ENCODE assay signal across 8 cellular contexts in the genomic region with DNA sequence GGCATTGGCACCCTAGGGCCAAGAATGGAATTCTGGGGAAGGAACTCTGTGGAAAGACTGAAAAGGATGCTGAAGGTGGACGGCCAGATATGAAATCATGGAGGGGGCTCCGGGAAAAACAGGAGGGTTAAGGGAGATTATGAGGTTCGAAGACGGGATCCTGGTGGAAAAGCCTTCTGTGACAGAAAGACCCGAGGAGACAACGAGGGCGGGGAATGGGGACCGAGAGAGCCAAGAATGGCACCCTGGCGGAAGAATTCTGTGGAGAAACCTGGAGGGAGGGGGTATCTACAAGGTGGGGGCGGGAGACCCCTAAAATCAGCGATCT. TPM values are rescaled to one million over a fixed set of nuclear protein-coding genes. Genes with fewer than 3 reads are reported as not detected.
DNase-seq lines count a peak whose midpoint lies in the region; ATAC-seq and TF ChIP-seq lines count a peak whose summit lies in the region.

No MANE protein-coding gene starts in this region.

- BruUV-seq in IMR-90 (replicated peaks; lab: Mats Ljungman, UMichigan), result TSS peak; percentile 47

- H3K27me3 ChIP-seq in CD8-positive, alpha-beta memory T cell (ENCODE audit: insufficient read depth, low read length, poor library complexity, severe bottlenecking), result no peaks in the 10 kb centered on the region
- H3K27me3 ChIP-seq in IMR-90 (ENCODE audit: control insufficient read depth, insufficient read depth, low read length), result no peaks in the 10 kb centered on the region
- H3K27me3 ChIP-seq in neuronal stem cell (ENCODE audit: control insufficient read depth in 3 of 3, insufficient read depth in 3 of 3, low read depth in 1 of 3, low read length in 3 of 3), result no peaks in the 10 kb centered on the region
- H3K27me3 ChIP-seq in foreskin keratinocyte, result no peaks in the 10 kb centered on the region

- 0 out of 2 replicates have a peak, but pooled peaks cover 3% of the 10 kb centered on the region for H4K20me1 ChIP-seq in IMR-90 (ENCODE audit: insufficient read depth, low read length)

- H2BK15ac ChIP-seq in IMR-90 (ENCODE audit: low read depth, low read length) (no peak overlapping the region), neuronal stem cell (ENCODE audit: low read length) (no peak overlapping the region)

- H3K4ac ChIP-seq in IMR-90 (ENCODE audit: low read depth, low read length) (peak overlapping the region; percentile 57), neuronal stem cell (ENCODE audit: low read length) (no peak overlapping the region)

- peak overlapping the region; percentile 30 for H3K14ac ChIP-seq in IMR-90 (replicated peaks; ENCODE audit: low read depth, low read length)
- no peak overlapping the region for H3K14ac ChIP-seq in neuronal stem cell (ENCODE audit: low read length)

- H3K36me3 Mint-ChIP-seq in CD8-positive, alpha-beta memory T cell, result peaks cover 0 to 67% (median 18%) of the 10 kb centered on the region in 3 donors

- H3K9me3 Mint-ChIP-seq in CD8-positive, alpha-beta memory T cell, result peaks cover 0 to 2% (median 0%) of the 10 kb centered on the region in 5 donors

- H2AFZ ChIP-seq in IMR-90 (replicated peaks; ENCODE audit: low read length, poor library complexity) (peak overlapping the region; percentile 98), neuronal stem cell (ENCODE audit: low read length) (peak overlapping the region; percentile 94)

- H3K36me3 ChIP-seq in CD8-positive, alpha-beta memory T cell (ENCODE audit: insufficient read depth, low read length), result peaks cover 14% of the 10 kb centered on the region
- peaks cover 10% of the 10 kb centered on the region for H3K36me3 ChIP-seq in IMR-90 (ENCODE audit: control insufficient read depth, insufficient read depth, low read length)
- H3K36me3 ChIP-seq in neuronal stem cell (replicated peaks in 1 of 2; ENCODE audit: control insufficient read depth in 2 of 2, insufficient read depth in 2 of 2, low read length in 2 of 2), result peaks cover 21 to 68% of the 10 kb centered on the region in 2 donors

- H4K5ac ChIP-seq in IMR-90 (ENCODE audit: low read depth, low read length), result peak overlapping the region; percentile 47; the same call in 1 of the 2 replicates

- H3K27ac Mint-ChIP-seq in CD8-positive, alpha-beta memory T cell, result peak overlapping the region; percentile 88 to 99 (median 96)

- H3K27ac ChIP-seq in CD8-positive, alpha-beta memory T cell (ENCODE audit: low read depth, low read length), result peak overlapping the region; percentile 74
- peak overlapping the region; percentile 36 for H3K27ac ChIP-seq in IMR-90 (ENCODE audit: insufficient read depth, low read length)
- no peak overlapping the region for H3K27ac ChIP-seq in neuronal stem cell (replicated peaks; ENCODE audit: low read length)
- no peak overlapping the region for H3K27ac ChIP-seq in foreskin keratinocyte

- H4K91ac ChIP-seq in IMR-90 (ENCODE audit: insufficient read depth, low read depth, low read length) (peak overlapping the region; percentile 50; the same call in 1 of the 2 replicates), neuronal stem cell (ENCODE audit: low read depth, low read length, poor library complexity) (no peak overlapping the region)

- H3K4me1 ChIP-seq in CD8-positive, alpha-beta memory T cell (ENCODE audit: insufficient read depth, low read length), result peaks cover 32% of the 10 kb centered on the region
- H3K4me1 ChIP-seq in IMR-90 (ENCODE audit: control insufficient read depth, insufficient read depth, low read length) (no peaks in the 10 kb centered on the region), neuronal stem cell (ENCODE audit: control insufficient read depth in 2 of 2, insufficient read depth in 1 of 2, low read depth in 1 of 2, low read length in 2 of 2) (peaks cover 0 to 3% of the 10 kb centered on the region in 2 donors), foreskin keratinocyte (peaks cover 23% of the 10 kb centered on the region)

- peaks cover 25 to 38% of the 10 kb centered on the region in 2 experiments for H3K79me1 ChIP-seq in IMR-90 (ENCODE audit: low read depth in 1 of 2, low read length in 2 of 2)
- H3K79me1 ChIP-seq in neuronal stem cell (ENCODE audit: low read depth, low read length), result peaks cover 4% of the 10 kb centered on the region

- peaks cover 45 to 61% (median 55%) of the 10 kb centered on the region in 3 donors for H3K4me1 Mint-ChIP-seq in CD8-positive, alpha-beta memory T cell

- TF ChIP-seq POLR2A in IMR-90 (IDR thresholded peaks at IDR 0.05; ENCODE audit: low read depth, low read length), result no peak

- H2BK5ac ChIP-seq in IMR-90 (ENCODE audit: low read depth, low read length, poor library complexity, severe bottlenecking) (peak overlapping the region; percentile 6), neuronal stem cell (ENCODE audit: low read length) (no peak overlapping the region)

- no peaks in the 10 kb centered on the region for H3K9me3 ChIP-seq in CD8-positive, alpha-beta memory T cell (ENCODE audit: low read length)
- no peaks in the 10 kb centered on the region for H3K9me3 ChIP-seq in IMR-90 (ENCODE audit: control insufficient read depth, insufficient read depth, low read length)
- H3K9me3 ChIP-seq in neuronal stem cell (replicated peaks in 1 of 2; ENCODE audit: control insufficient read depth in 2 of 2, insufficient read depth in 1 of 2, low read depth in 1 of 2, low read length in 2 of 2), result no peaks in the 10 kb centered on the region

- H3K4me2 ChIP-seq in IMR-90 (ENCODE audit: low read depth, low read length) (peak overlapping the region; percentile 95), neuronal stem cell (ENCODE audit: insufficient read depth, low read length, poor library complexity, severe bottlenecking) (peak overlapping the region; percentile 75)

- 0 out of 2 replicates have a peak, but pooled peaks cover 6% of the 10 kb centered on the region for H3K9me1 ChIP-seq in IMR-90 (ENCODE audit: insufficient read depth, low read length)

- POLR2A ChIA-PET in CD8-positive, alpha-beta memory T cell (lab: Charles Lee), result no interaction called here
- POLR2A ChIA-PET in IMR-90 (lab: Charles Lee; ENCODE audit: unreplicated experiment), result no interaction called here

- H2AK9ac ChIP-seq in IMR-90 (replicated peaks; ENCODE audit: low read depth, low read length, poor library complexity), result peak overlapping the region; percentile 53

- H3K4me3 ChIP-seq in CD8-positive, alpha-beta memory T cell (ENCODE audit: low read length), result peak overlapping the region; percentile 93
- H3K4me3 ChIP-seq in IMR-90 (ENCODE audit: insufficient read depth, low read depth, low read length) (peak overlapping the region; percentile 65), neuronal stem cell (ENCODE audit: low read length in 2 of 2) (peak overlapping the region; percentile 70 to 92)

- H3K27me3 Mint-ChIP-seq in CD8-positive, alpha-beta memory T cell, result peaks cover 0 to 5% of the 10 kb centered on the region in 2 donors

- H3K9ac ChIP-seq in IMR-90 (ENCODE audit: low read depth, low read length), result peak overlapping the region; percentile 66
- H3K9ac ChIP-seq in neuronal stem cell (ENCODE audit: low read depth, low read length, poor library complexity), result peak overlapping the region; percentile 82

- no peak overlapping the region; the same call in 1 of the 2 replicates for H2AK5ac ChIP-seq in IMR-90 (ENCODE audit: low read depth, low read length)
- H2AK5ac ChIP-seq in neuronal stem cell (ENCODE audit: low read depth, low read length), result peak overlapping the region; percentile 57

- peak overlapping the region; percentile 87 to 100 (median 95) for H3K4me3 Mint-ChIP-seq in CD8-positive, alpha-beta memory T cell

- no peak for TF ChIP-seq RAD21 in IMR-90 (IDR thresholded peaks at IDR 0.05; ENCODE audit: low read length)

- no peak for TF ChIP-seq CTCF in IMR-90 (conservative IDR thresholded peaks at IDR 0.05; ENCODE audit: low read depth, low read length)
- no peak for TF ChIP-seq CTCF in foreskin keratinocyte (conservative IDR thresholded peaks at IDR 0.05)

- H2BK120ac ChIP-seq in IMR-90 (ENCODE audit: low read depth, low read length) (peak overlapping the region; percentile 25; the same call in 1 of the 2 replicates), neuronal stem cell (ENCODE audit: low read depth, low read length) (no peak overlapping the region)

- CTCF ChIA-PET in CD8-positive, alpha-beta memory T cell (lab: Charles Lee), result no interaction called here
- CTCF ChIA-PET in IMR-90 (lab: Yijun Ruan, JAX), result no interaction called here

- dilution Hi-C loops in IMR-90 (cut with HindIII; ENCODE audit: low sequenced_read_pairs, unreplicated experiment), result no loop called here

- H2BK20ac ChIP-seq in IMR-90 (ENCODE audit: low read depth, low read length), result no peak overlapping the region

- intact Hi-C loops in IMR-90 (cut with micrococcal nuclease), result loop anchor here (1.0 to 2.0 kb wide), 3 partner anchors 53 to 421 kb away; no protein-coding TSS in a partner anchor

- H3K18ac ChIP-seq in IMR-90 (ENCODE audit: low read depth, low read length), result no peak overlapping the region
- H3K18ac ChIP-seq in neuronal stem cell (ENCODE audit: low read length), result peak overlapping the region; percentile 91

- ATAC-seq in IMR-90 (ENCODE audit: low read depth) (peak; percentile 10), foreskin keratinocyte (no peak), HG03460 (IDR thresholded peaks at IDR 0.05; ENCODE audit: unreplicated experiment) (no peak), GM19328 (IDR thresholded peaks at IDR 0.05; ENCODE audit: unreplicated experiment) (no peak)

- H3K23ac ChIP-seq in IMR-90 (ENCODE audit: low read depth, low read length) (peak overlapping the region; percentile 79; the same call in 1 of the 2 replicates), neuronal stem cell (ENCODE audit: low read depth, low read length, poor library complexity) (no peak overlapping the region)

- H2BK12ac ChIP-seq in neuronal stem cell (ENCODE audit: low read length), result no peak overlapping the region

- no peak for DNase-seq in CD8-positive, alpha-beta memory T cell
- DNase-seq in IMR-90, result no peak
- peak; percentile 8 for DNase-seq in dermis blood vessel endothelial cell
- DNase-seq in neuronal stem cell (ENCODE audit: low spot score), result no peak
- no peak for DNase-seq in kidney tubule cell (ENCODE audit: low spot score)
- DNase-seq in foreskin keratinocyte, result no peak

- in situ Hi-C loops in IMR-90 (cut with MboI; ENCODE audit: low sequenced_read_pairs), result loop anchor here (25.0 kb wide), 1 partner anchor 413 kb away; no protein-coding TSS in a partner anchor

- WGBS in IMR-90 (ENCODE audit: extremely low coverage in 2 of 2, insufficient read length in 1 of 2), 2 experiments, result 0% methylated on average over 5 of the region's 11 CpGs; no CpG with 5 or more reads in 1 of the 2 experiments
- WGBS in neuronal stem cell (ENCODE audit: extremely low coverage in 2 of 2, insufficient read length in 2 of 2, insufficient replicate concordance in 1 of 2), 2 donors, result no CpG with 5 or more reads among the region's 11 CpGs

- H4K8ac ChIP-seq in IMR-90 (ENCODE audit: low read depth in 2 of 2, low read length in 2 of 2), result peak overlapping the region; percentile 44 to 92
- H4K8ac ChIP-seq in neuronal stem cell (ENCODE audit: low read depth, low read length), result no peak overlapping the region

- H3K56ac ChIP-seq in IMR-90 (ENCODE audit: extremely low read depth, insufficient read depth, low read length), result peak overlapping the region; percentile 40; the same call in 1 of the 2 replicates

RNA-seq across cellular contexts. Expression of a gene that starts 0.4 kb away (rescaled TPM):
- total RNA-seq in CD8-positive, alpha-beta memory T cell, result 10 to 100 TPM; 35.8 to 38.5 TPM
- 14.6 TPM for polyA plus RNA-seq in CD8-positive, alpha-beta memory T cell
- 7.2 and 10.0 TPM in 2 replicates for total RNA-seq in IMR-90 (2012; rRNA removed)
- polyA plus RNA-seq in IMR-90 (2012; rRNA removed), result 6.8 and 8.0 TPM in 2 replicates
- polyA plus RNA-seq in IMR-90 (2012; cell fraction: cytosol; rRNA removed), result 2.6 and 4.1 TPM in 2 replicates
- 1.8 and 5.8 TPM in 2 replicates for polyA plus RNA-seq in IMR-90 (2012; cell fraction: nucleus; rRNA removed; ENCODE audit: low replicate concordance)
- total RNA-seq in dermis blood vessel endothelial cell, result 7.0 and 9.4 TPM in 2 replicates
- 19.5 TPM for polyA plus RNA-seq in neuronal stem cell (2013, experiment 1 of 2)
- polyA plus RNA-seq in neuronal stem cell (2013, experiment 2 of 2), result 20.3 TPM
- 22.0 and 27.0 TPM in 2 replicates for total RNA-seq in foreskin keratinocyte
- 15.0 and 19.1 TPM in 2 replicates for polyA plus RNA-seq in foreskin keratinocyte

RNA-seq across cellular contexts. Expression of a gene that starts 0.5 kb away (rescaled TPM):
- total RNA-seq in CD8-positive, alpha-beta memory T cell, result 10 to 100 TPM; 31.9 to 33.8 TPM
- 0.35 TPM for polyA plus RNA-seq in CD8-positive, alpha-beta memory T cell
- total RNA-seq in IMR-90 (2012; rRNA removed) (11.5 and 13.9 TPM in 2 replicates), dermis blood vessel endothelial cell (6.8 and 14.4 TPM in 2 replicates), foreskin keratinocyte (18.1 and 18.4 TPM in 2 replicates)
- polyA plus RNA-seq in IMR-90 (2012; rRNA removed) (3.1 and 4.2 TPM in 2 replicates), foreskin keratinocyte (4.6 and 5.7 TPM in 2 replicates)
- polyA plus RNA-seq in IMR-90 (2012; cell fraction: cytosol; rRNA removed), result 0.37 and 0.93 TPM in 2 replicates
- 0.54 and 2.5 TPM in 2 replicates for polyA plus RNA-seq in IMR-90 (2012; cell fraction: nucleus; rRNA removed; ENCODE audit: low replicate concordance)
- polyA plus RNA-seq in neuronal stem cell (2013, experiment 1 of 2), result 22.4 TPM
- 22.8 TPM for polyA plus RNA-seq in neuronal stem cell (2013, experiment 2 of 2)

RNA-seq across cellular contexts. Expression of a gene that starts 38.6 kb away (rescaled TPM):
- total RNA-seq in CD8-positive, alpha-beta memory T cell, result under 1 TPM; 0.13 to 0.20 TPM
- polyA plus RNA-seq in CD8-positive, alpha-beta memory T cell, result not detected
- total RNA-seq in IMR-90 (2012; rRNA removed), result under 0.01 TPM in 2 replicates
- 0.16 and 0.27 TPM in 2 replicates for polyA plus RNA-seq in IMR-90 (2012; rRNA removed)
- 0.03 and 0.09 TPM in 2 replicates for polyA plus RNA-seq in IMR-90 (2012; cell fraction: cytosol; rRNA removed)
- 0.23 TPM in 1 of 2 replicates, not detected in the other for polyA plus RNA-seq in IMR-90 (2012; cell fraction: nucleus; rRNA removed; ENCODE audit: low replicate concordance)
- 0.14 TPM in 1 of 2 replicates, not detected in the other for total RNA-seq in dermis blood vessel endothelial cell
- polyA plus RNA-seq in neuronal stem cell (2013, experiment 1 of 2), result 0.47 TPM
- 0.35 TPM for polyA plus RNA-seq in neuronal stem cell (2013, experiment 2 of 2)
- total RNA-seq in foreskin keratinocyte, result 0.07 and 0.21 TPM in 2 replicates
- polyA plus RNA-seq in foreskin keratinocyte, result 0.13 and 0.22 TPM in 2 replicates

RNA-seq across cellular contexts. Expression of a gene that starts 56.0 kb away (rescaled TPM):
- total RNA-seq in CD8-positive, alpha-beta memory T cell, result 10 to 100 TPM; 54.9 to 59.1 TPM
- polyA plus RNA-seq in CD8-positive, alpha-beta memory T cell, result 39.6 TPM
- total RNA-seq in IMR-90 (2012; rRNA removed) (76.4 and 80.3 TPM in 2 replicates), dermis blood vessel endothelial cell (34.4 and 48.6 TPM in 2 replicates), foreskin keratinocyte (46.1 and 46.9 TPM in 2 replicates)
- polyA plus RNA-seq in IMR-90 (2012; rRNA removed) (43.3 and 45.9 TPM in 2 replicates), foreskin keratinocyte (50.7 and 52.5 TPM in 2 replicates)
- polyA plus RNA-seq in IMR-90 (2012; cell fraction: cytosol; rRNA removed), result 14.1 and 16.1 TPM in 2 replicates
- polyA plus RNA-seq in IMR-90 (2012; cell fraction: nucleus; rRNA removed; ENCODE audit: low replicate concordance), result 15.7 and 72.8 TPM in 2 replicates
- 36.5 TPM for polyA plus RNA-seq in neuronal stem cell (2013, experiment 1 of 2)
- polyA plus RNA-seq in neuronal stem cell (2013, experiment 2 of 2), result 32.9 TPM

Comparison
In these comparisons a context has a peak if more than half of its experiments do, and no peak if none do; other contexts are left out.
1. H3K27ac ChIP-seq: peak in CD8-positive, alpha-beta memory T cell (single experiment) and IMR-90 (single experiment); none in neuronal stem cell (single experiment) and foreskin keratinocyte (single experiment).
2. Peak in every context shown above with its lines, with median percentiles within 50 percentile points of each other: H3K4me3 ChIP-seq.